17 cellular contexts compared by ENCODE assay signal in the genomic region with DNA sequence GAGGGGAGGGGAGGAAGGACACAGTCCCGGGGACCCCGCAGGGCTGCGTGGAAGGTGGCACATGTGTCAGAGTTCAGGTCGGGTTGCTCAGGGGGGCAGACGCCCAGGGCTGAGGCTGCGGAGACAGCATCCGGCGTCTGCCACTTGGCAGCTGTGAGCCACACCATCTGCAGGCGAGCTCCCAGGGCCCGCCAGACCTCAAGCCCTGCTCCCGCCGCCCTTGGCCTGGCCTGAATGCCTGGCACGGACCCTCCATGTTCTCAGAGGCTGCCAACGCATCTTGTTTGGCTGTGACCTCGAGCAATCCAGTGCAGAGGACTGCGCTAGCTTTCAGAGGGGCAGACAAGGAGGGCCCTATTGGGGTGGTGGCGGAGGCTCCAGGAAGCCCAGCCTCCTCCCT. TPM values are rescaled to one million over a fixed set of nuclear protein-coding genes. Genes with fewer than 3 reads are reported as not detected.
DNase-seq lines count a peak whose midpoint lies in the region; ATAC-seq and TF ChIP-seq lines count a peak whose summit lies in the region.
"Had no signal": no experiment of that assay in that cellular context is flagged by ENCODE, and none has a peak within 500 bp of the region (broad histone marks: within the 10 kb centered on the region; RNA-seq: fewer than 3 reads in every experiment).

No MANE protein-coding gene starts in this region.

- H3K27ac ChIP-seq in ascending aorta, result peak overlapping the region; percentile 42 to 53
- H3K27ac ChIP-seq in smooth muscle cell (ENCODE audit: low read depth), result no peak overlapping the region
- H3K27ac ChIP-seq: body of pancreas had no signal

- no peaks in the 10 kb centered on the region for H3F3A ChIP-seq in smooth muscle cell (ENCODE audit: low read depth)

- H3K4me2 ChIP-seq in smooth muscle cell, result peak overlapping the region; percentile 78

- H3K4me1 Mint-ChIP-seq in T-helper 2 cell treated with Interferon-gamma antibody and Interleukin-4, amounts not matched to agents 5 μg/mL and 100 μg/mL, for 36 hours (ENCODE audit: low read depth), result no peaks in the 10 kb centered on the region
- H3K4me1 Mint-ChIP-seq in CD14-positive monocyte, result peaks cover 2% of the 10 kb centered on the region
- H3K4me1 Mint-ChIP-seq: CD4-positive, alpha-beta memory T cell had no signal

- H3K4me3 ChIP-seq in ascending aorta (peak overlapping the region in 1 of 2 donors; percentile 59), smooth muscle cell (no peak overlapping the region)
- H3K4me3 ChIP-seq: body of pancreas had no signal

- H3K4me1 ChIP-seq in ascending aorta (peaks cover 13 to 25% of the 10 kb centered on the region in 2 donors), smooth muscle cell (ENCODE audit: low read depth) (no peaks in the 10 kb centered on the region)
- H3K4me1 ChIP-seq: body of pancreas had no signal

- intact Hi-C loops in ascending aorta (cut with DNase I), result loop anchor here (10.0 kb wide), 1 partner anchor 555 kb away; no protein-coding TSS in a partner anchor
- intact Hi-C loops in left cardiac atrium (cut with DNase I), result no loop called here
- intact Hi-C loops in CD14-positive monocyte (cut with micrococcal nuclease), result loop anchor here in 1 of 2 donors (10.0 kb wide), 1 partner anchor 465 kb away; no protein-coding TSS in a partner anchor

- H3K27ac Mint-ChIP-seq in T-helper 2 cell treated with Interferon-gamma antibody and Interleukin-4, amounts not matched to agents 5 μg/mL and 100 μg/mL, for 36 hours, result no peak overlapping the region
- H3K27ac Mint-ChIP-seq in CD14-positive monocyte, result no peak overlapping the region
- H3K27ac Mint-ChIP-seq: CD4-positive, alpha-beta memory T cell; naive thymus-derived CD4-positive, alpha-beta T cell had no signal

- H2AFZ ChIP-seq in smooth muscle cell (ENCODE audit: low read depth), result no peak overlapping the region

- WGBS in smooth muscle cell (ENCODE audit: low lambda C conversion rate), result 83% methylated on average over 17 of the region's 17 CpGs

- H3K79me2 ChIP-seq in smooth muscle cell (ENCODE audit: low read depth), result peaks cover 41% of the 10 kb centered on the region

- peak; percentile 48 for DNase-seq in GM03348 (ENCODE audit: low spot score)
- DNase-seq in ascending aorta (ENCODE audit: low spot score in 2 of 2), result peak in 1 of 2 donors; percentile 85
- DNase-seq in left cardiac atrium, result no peak
- DNase-seq in smooth muscle cell (lab: John Stamatoyannopoulos, UW; ENCODE audit: unreplicated experiment), result no peak
- DNase-seq in T-helper 2 cell treated with Interferon-gamma antibody and Interleukin-4, amounts not matched to agents 5 μg/mL and 100 μg/mL, for 36 hours (ENCODE audit: low spot score), result no peak
- DNase-seq in SHP77 treated with DMSO at 0.1 percent for 48 hours (lab: John Stamatoyannopoulos, UW), result no peak
- no peak for DNase-seq in CD14-positive monocyte (ENCODE audit: low spot score)
- DNase-seq: activated gamma-delta T cell; body of pancreas; CD4-positive, alpha-beta memory T cell; effector memory CD4-positive, alpha-beta T cell; naive thymus-derived CD4-positive, alpha-beta T cell; NCI-H526 had no signal

- no peak overlapping the region for H3K9ac ChIP-seq in smooth muscle cell (ENCODE audit: low read depth)

- no peak overlapping the region for H3K4me3 Mint-ChIP-seq in T-helper 2 cell treated with Interferon-gamma antibody and Interleukin-4, amounts not matched to agents 5 μg/mL and 100 μg/mL, for 36 hours
- no peak overlapping the region for H3K4me3 Mint-ChIP-seq in CD14-positive monocyte
- H3K4me3 Mint-ChIP-seq: CD4-positive, alpha-beta memory T cell; naive thymus-derived CD4-positive, alpha-beta T cell had no signal

- no peaks in the 10 kb centered on the region for H3K9me3 ChIP-seq in ascending aorta
- H3K9me3 ChIP-seq in smooth muscle cell (replicated peaks; ENCODE audit: low read depth), result no peaks in the 10 kb centered on the region
- H3K9me3 ChIP-seq: body of pancreas had no signal

- peaks cover 78% of the 10 kb centered on the region for H4K20me1 ChIP-seq in smooth muscle cell (ENCODE audit: low read depth)

- ATAC-seq in left cardiac atrium, result peak; percentile 3 to 19
- ATAC-seq: activated CD4-positive, CD25-positive, alpha-beta regulatory T cell treated with anti-CD3 and anti-CD28 coated beads, Interleukin-2, amount 50 U/mL, for 24 hours; body of pancreas; naive thymus-derived CD4-positive, alpha-beta T cell; Panc1 had no signal

- H3K27me3 Mint-ChIP-seq in T-helper 2 cell treated with Interferon-gamma antibody and Interleukin-4, amounts not matched to agents 5 μg/mL and 100 μg/mL, for 36 hours (ENCODE audit: low read depth), result no peaks in the 10 kb centered on the region
- H3K27me3 Mint-ChIP-seq in CD14-positive monocyte (ENCODE audit: low read depth in 3 of 3), result peaks cover 13 to 16% (median 15%) of the 10 kb centered on the region in 3 donors
- H3K27me3 Mint-ChIP-seq: CD4-positive, alpha-beta memory T cell had no signal

- no peaks in the 10 kb centered on the region for H3K36me3 Mint-ChIP-seq in T-helper 2 cell treated with Interferon-gamma antibody and Interleukin-4, amounts not matched to agents 5 μg/mL and 100 μg/mL, for 36 hours (ENCODE audit: low read depth)
- no peaks in the 10 kb centered on the region for H3K36me3 Mint-ChIP-seq in CD14-positive monocyte
- H3K36me3 Mint-ChIP-seq: CD4-positive, alpha-beta memory T cell; naive thymus-derived CD4-positive, alpha-beta T cell had no signal

- H3K27me3 ChIP-seq in ascending aorta (no peaks in the 10 kb centered on the region), smooth muscle cell (ENCODE audit: low read depth) (no peaks in the 10 kb centered on the region)
- H3K27me3 ChIP-seq: body of pancreas had no signal

- TF ChIP-seq CTCF in ascending aorta (IDR thresholded peaks at IDR 0.05) (no peak), smooth muscle cell (IDR thresholded peaks at IDR 0.05; ENCODE audit: borderline replicate concordance, insufficient read depth, poor library complexity, severe bottlenecking) (no peak), CD14-positive monocyte (IDR thresholded peaks at IDR 0.05) (no peak)

- H3K9me3 Mint-ChIP-seq in T-helper 2 cell treated with Interferon-gamma antibody and Interleukin-4, amounts not matched to agents 5 μg/mL and 100 μg/mL, for 36 hours, result peaks cover 5% of the 10 kb centered on the region
- peaks cover 0 to 8% (median 0%) of the 10 kb centered on the region in 7 donors for H3K9me3 Mint-ChIP-seq in CD14-positive monocyte

- H3K36me3 ChIP-seq in ascending aorta, result peaks cover 0 to 7% of the 10 kb centered on the region in 2 donors
- no peaks in the 10 kb centered on the region for H3K36me3 ChIP-seq in smooth muscle cell (ENCODE audit: low read depth)

RNA-seq across cellular contexts. Expression of gene BGN, which starts 5.1 kb away (rescaled TPM):
- total RNA-seq in ascending aorta (1,387 TPM), left cardiac atrium (100 to 1,000 TPM in 1 of 2 donors, 10 to 100 TPM in 1; 96.0 to 193 TPM), smooth muscle cell (262 and 298 TPM in 2 replicates)
- polyA plus RNA-seq in smooth muscle cell (387 and 621 TPM in 2 replicates), CD14-positive monocyte (not detected)
- total RNA-seq: CD4-positive, alpha-beta memory T cell; naive thymus-derived CD4-positive, alpha-beta T cell; T-helper 1 cell treated with Interleukin-12 subunit alpha and Interleukin-12 subunit beta and Interleukin-4 antibody, amounts not matched to agents 30 ng/mL and 1 ng/mL, for 36 hours had no signal
- polyA plus RNA-seq: CD4-positive, alpha-beta memory T cell; naive thymus-derived CD4-positive, alpha-beta T cell had no signal

RNA-seq across cellular contexts. Expression of gene ATP2B3, which starts 17.6 kb away (rescaled TPM):
- total RNA-seq in ascending aorta, result 0.32 TPM
- total RNA-seq in left cardiac atrium, result under 1 TPM in 1 of 2 donors, not detected in 1; 0.10 TPM
- 0.22 TPM in 2 replicates for total RNA-seq in smooth muscle cell
- polyA plus RNA-seq in smooth muscle cell, result 0.05 and 0.31 TPM in 2 replicates
- not detected for polyA plus RNA-seq in CD14-positive monocyte
- total RNA-seq: body of pancreas; CD4-positive, alpha-beta memory T cell; HT-29; naive thymus-derived CD4-positive, alpha-beta T cell had no signal
- polyA plus RNA-seq: naive thymus-derived CD4-positive, alpha-beta T cell had no signal

RNA-seq across cellular contexts. Expression of gene HAUS7, which starts 29.5 kb away (rescaled TPM):
- 22.5 TPM for total RNA-seq in ascending aorta
- 10 to 100 TPM; 15.8 to 22.2 TPM for total RNA-seq in left cardiac atrium
- 8.9 and 18.5 TPM in 2 replicates for total RNA-seq in smooth muscle cell
- polyA plus RNA-seq in smooth muscle cell, result 26.1 and 27.4 TPM in 2 replicates
- polyA plus RNA-seq in CD14-positive monocyte, result 10 to 100 TPM; 23.8 to 26.7 TPM

RNA-seq across cellular contexts. Expression of gene TREX2, which starts 54.0 kb away (rescaled TPM):
- 0.21 TPM for total RNA-seq in ascending aorta
- under 1 TPM in 1 of 2 donors, not detected in 1; 0.39 TPM for total RNA-seq in left cardiac atrium
- total RNA-seq in smooth muscle cell, result 1.3 and 4.0 TPM in 2 replicates
- polyA plus RNA-seq in smooth muscle cell, result 0.41 and 2.5 TPM in 2 replicates
- not detected for polyA plus RNA-seq in CD14-positive monocyte
